In the genomic region with DNA sequence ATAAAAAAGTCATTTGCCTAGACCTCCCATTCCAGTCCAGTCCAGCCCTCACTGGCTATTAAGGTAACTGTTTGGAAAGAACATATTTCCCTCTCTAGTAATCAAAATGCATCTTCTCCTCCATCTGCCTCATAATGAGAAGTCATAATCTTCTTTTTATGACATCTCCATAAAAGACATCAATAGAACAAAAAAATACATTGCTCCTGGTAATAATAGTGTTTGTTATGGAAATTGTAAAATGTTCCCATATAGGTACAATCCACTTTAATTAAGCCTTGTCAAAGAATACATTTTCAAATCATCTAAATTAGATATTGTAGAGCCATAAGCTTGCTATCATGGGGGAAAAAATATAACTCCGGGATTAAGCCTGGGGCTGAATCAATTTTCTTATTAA, we compare ENCODE assay signal across 31 cellular contexts.
"Had no signal": no experiment of that assay in that cellular context is flagged by ENCODE, and none has a peak within 500 bp of the region (broad histone marks: within the 10 kb centered on the region; RNA-seq: fewer than 3 reads in every experiment).

No MANE protein-coding gene starts in this region.

- H3K9me3 ChIP-seq: ascending aorta, esophagus muscularis mucosa, gastrocnemius medialis, heart left ventricle had no signal

- H3K36me3 Mint-ChIP-seq: activated CD4-positive, alpha-beta memory T cell treated with anti-CD3 and anti-CD28 coated beads for 36 hours; activated CD8-positive, alpha-beta memory T cell treated with anti-CD3 and anti-CD28 coated beads, Interleukin-2, amount 10 ng/mL, durations not matched to agents 7 days and 5 days; activated naive CD4-positive, alpha-beta T cell treated with anti-CD3 and anti-CD28 coated beads, Interleukin-2, amount 10 ng/mL, durations not matched to agents 7 days and 5 days; activated naive CD4-positive, alpha-beta T cell treated with anti-CD3 and anti-CD28 coated beads, Interleukin-2, amount 50 U/mL, for 72 hours had no signal

- H3K27me3 Mint-ChIP-seq: activated CD4-positive, alpha-beta memory T cell treated with anti-CD3 and anti-CD28 coated beads for 36 hours; activated CD4-positive, alpha-beta T cell treated with anti-CD3 and anti-CD28 coated beads for 36 hours; activated CD4-positive, alpha-beta T cell treated with anti-CD3 and anti-CD28 coated beads, Interleukin-2, amount 10 ng/mL, durations not matched to agents 24 days and 14 days; activated CD8-positive, alpha-beta memory T cell treated with anti-CD3 and anti-CD28 coated beads, Interleukin-2, amount 10 ng/mL, durations not matched to agents 7 days and 5 days; activated naive CD4-positive, alpha-beta T cell treated with anti-CD3 and anti-CD28 coated beads, Interleukin-2, amount 10 ng/mL, durations not matched to agents 7 days and 5 days had no signal

- H3K4me3 ChIP-seq: ascending aorta, esophagus muscularis mucosa, gastrocnemius medialis, heart left ventricle had no signal

- H3K27me3 ChIP-seq: ascending aorta, brain microvascular endothelial cell, esophagus muscularis mucosa, foreskin keratinocyte, gastrocnemius medialis, heart left ventricle had no signal

- H3K4me1 Mint-ChIP-seq: activated CD4-positive, alpha-beta T cell treated with anti-CD3 and anti-CD28 coated beads, Interleukin-2, amount 10 ng/mL, durations not matched to agents 24 days and 14 days had no signal

- H3K36me3 ChIP-seq: ascending aorta, brain microvascular endothelial cell, esophagus muscularis mucosa, gastrocnemius medialis, heart left ventricle had no signal

- H3K27ac ChIP-seq: ascending aorta, brain microvascular endothelial cell, esophagus muscularis mucosa, foreskin keratinocyte, gastrocnemius medialis, heart left ventricle had no signal

- DNase-seq: activated CD4-positive, alpha-beta memory T cell treated with anti-CD3 and anti-CD28 coated beads for 36 hours; activated CD4-positive, alpha-beta T cell treated with anti-CD3 and anti-CD28 coated beads for 36 hours; activated CD4-positive, alpha-beta T cell treated with anti-CD3 and anti-CD28 coated beads, Interleukin-2, amount 10 ng/mL, durations not matched to agents 24 days and 14 days; activated CD4-positive, CD25-positive, alpha-beta regulatory T cell; activated CD4-positive, CD25-positive, alpha-beta regulatory T cell treated with anti-CD3 and anti-CD28 coated beads, Interleukin-2, amount 50 U/mL, for 72 hours; activated CD8-positive, alpha-beta memory T cell treated with anti-CD3 and anti-CD28 coated beads, Interleukin-2, amount 10 ng/mL, durations not matched to agents 7 days and 5 days; activated CD8-positive, alpha-beta memory T cell treated with anti-CD3 and anti-CD28 coated beads, Interleukin-2, amount 50 U/mL, for 4 hours; activated CD8-positive, alpha-beta T cell treated with anti-CD3 and anti-CD28 coated beads, Interleukin-2, amount 10 ng/mL, durations not matched to agents 7 days and 5 days; activated gamma-delta T cell; activated naive CD4-positive, alpha-beta T cell; activated naive CD4-positive, alpha-beta T cell treated with anti-CD3 and anti-CD28 coated beads, Interleukin-2, amount 10 ng/mL, durations not matched to agents 7 days and 5 days; activated naive CD8-positive, alpha-beta T cell treated with anti-CD3 and anti-CD28 coated beads, Interleukin-2, amount 10 ng/mL, durations not matched to agents 7 days and 5 days; activated T-cell treated with anti-CD3 and anti-CD28 coated beads, Interleukin-2, amount 50 U/mL, for 1 hour; activated T-cell treated with anti-CD3 and anti-CD28 coated beads, Interleukin-2, amount 50 U/mL, for 48 hours; brain microvascular endothelial cell; cortex of kidney; dermis blood vessel endothelial cell; effector CD4-positive, alpha-beta T cell; effector memory CD8-positive, alpha-beta T cell; erythroblast; foreskin keratinocyte; gastrocnemius medialis; glutamatergic neuron; heart left ventricle; T-helper 2 cell had no signal

- ATAC-seq: activated CD4-positive, alpha-beta T cell treated with anti-CD3 and anti-CD28 coated beads for 36 hours; activated CD8-positive, alpha-beta memory T cell treated with anti-CD3 and anti-CD28 coated beads, Interleukin-2, amount 10 ng/mL, durations not matched to agents 7 days and 5 days; activated CD8-positive, alpha-beta T cell treated with anti-CD3 and anti-CD28 coated beads, Interleukin-2, amount 10 ng/mL, durations not matched to agents 7 days and 5 days; activated naive CD4-positive, alpha-beta T cell treated with anti-CD3 and anti-CD28 coated beads, Interleukin-2, amount 50 U/mL, for 72 hours; effector memory CD8-positive, alpha-beta T cell; foreskin keratinocyte; gastrocnemius medialis; heart left ventricle had no signal

- H3K9me3 Mint-ChIP-seq: activated CD4-positive, alpha-beta memory T cell treated with anti-CD3 and anti-CD28 coated beads for 36 hours; activated CD4-positive, alpha-beta T cell treated with anti-CD3 and anti-CD28 coated beads, Interleukin-2, amount 10 ng/mL, durations not matched to agents 24 days and 14 days; activated naive CD4-positive, alpha-beta T cell treated with anti-CD3 and anti-CD28 coated beads, Interleukin-2, amount 10 ng/mL, durations not matched to agents 7 days and 5 days; activated naive CD4-positive, alpha-beta T cell treated with anti-CD3 and anti-CD28 coated beads, Interleukin-2, amount 50 U/mL, for 72 hours; activated T-helper 1 cell treated with anti-CD3 and anti-CD28 coated beads, Interleukin-12 subunit alpha, Interleukin-12 subunit beta, Interleukin-2, Interleukin-4 antibody, amounts not matched to agents 30 ng/mL and 10 ng/mL and 1 ng/mL, durations not matched to agents 14 hours and 24 hours and 36 hours; activated T-helper 2 cell treated with anti-CD3 and anti-CD28 coated beads, Interferon-gamma antibody, Interleukin-2, Interleukin-4, amounts not matched to agents 10 μg/mL and 5 μg/mL and 100 μg/mL, durations not matched to agents 14 hours and 24 hours and 36 hours; central memory CD8-positive, alpha-beta T cell; effector memory CD8-positive, alpha-beta T cell had no signal

- H3K27ac Mint-ChIP-seq: activated CD4-positive, alpha-beta memory T cell treated with anti-CD3 and anti-CD28 coated beads for 36 hours; activated CD4-positive, alpha-beta T cell treated with anti-CD3 and anti-CD28 coated beads for 36 hours; activated CD4-positive, alpha-beta T cell treated with anti-CD3 and anti-CD28 coated beads, Interleukin-2, amount 10 ng/mL, durations not matched to agents 24 days and 14 days; activated CD8-positive, alpha-beta memory T cell treated with anti-CD3 and anti-CD28 coated beads, Interleukin-2, amount 10 ng/mL, durations not matched to agents 7 days and 5 days; activated CD8-positive, alpha-beta T cell treated with anti-CD3 and anti-CD28 coated beads, Interleukin-2, amount 10 ng/mL, durations not matched to agents 7 days and 5 days; activated naive CD4-positive, alpha-beta T cell treated with anti-CD3 and anti-CD28 coated beads, Interleukin-2, amount 10 ng/mL, durations not matched to agents 7 days and 5 days; activated naive CD4-positive, alpha-beta T cell treated with anti-CD3 and anti-CD28 coated beads, Interleukin-2, amount 50 U/mL, for 72 hours; activated naive CD8-positive, alpha-beta T cell treated with anti-CD3 and anti-CD28 coated beads, Interleukin-2, amount 10 ng/mL, durations not matched to agents 7 days and 5 days; activated T-helper 1 cell treated with anti-CD3 and anti-CD28 coated beads, Interleukin-12 subunit alpha, Interleukin-12 subunit beta, Interleukin-2, Interleukin-4 antibody, amounts not matched to agents 30 ng/mL and 10 ng/mL and 1 ng/mL, durations not matched to agents 14 hours and 24 hours and 36 hours; activated T-helper 2 cell treated with anti-CD3 and anti-CD28 coated beads, Interferon-gamma antibody, Interleukin-2, Interleukin-4, amounts not matched to agents 10 μg/mL and 5 μg/mL and 100 μg/mL, durations not matched to agents 14 hours and 24 hours and 36 hours; effector memory CD8-positive, alpha-beta T cell had no signal

- H3K4me1 ChIP-seq: ascending aorta, foreskin keratinocyte, gastrocnemius medialis, heart left ventricle had no signal

- H3K4me3 Mint-ChIP-seq: activated CD4-positive, alpha-beta memory T cell treated with anti-CD3 and anti-CD28 coated beads for 36 hours; activated CD4-positive, alpha-beta T cell treated with anti-CD3 and anti-CD28 coated beads for 36 hours; activated CD4-positive, alpha-beta T cell treated with anti-CD3 and anti-CD28 coated beads, Interleukin-2, amount 10 ng/mL, durations not matched to agents 24 days and 14 days; activated CD8-positive, alpha-beta memory T cell treated with anti-CD3 and anti-CD28 coated beads, Interleukin-2, amount 10 ng/mL, durations not matched to agents 7 days and 5 days; activated CD8-positive, alpha-beta T cell treated with anti-CD3 and anti-CD28 coated beads, Interleukin-2, amount 10 ng/mL, durations not matched to agents 7 days and 5 days; activated naive CD4-positive, alpha-beta T cell treated with anti-CD3 and anti-CD28 coated beads, Interleukin-2, amount 10 ng/mL, durations not matched to agents 7 days and 5 days; activated naive CD8-positive, alpha-beta T cell treated with anti-CD3 and anti-CD28 coated beads, Interleukin-2, amount 10 ng/mL, durations not matched to agents 7 days and 5 days; activated T-helper 1 cell treated with anti-CD3 and anti-CD28 coated beads, Interleukin-12 subunit alpha, Interleukin-12 subunit beta, Interleukin-2, Interleukin-4 antibody, amounts not matched to agents 30 ng/mL and 10 ng/mL and 1 ng/mL, durations not matched to agents 14 hours and 24 hours and 36 hours; central memory CD8-positive, alpha-beta T cell; effector memory CD8-positive, alpha-beta T cell had no signal
